ENCODE assay signal across 1 cellular context in genomic region chr22:46661221-46661851, GRCh38.
TF ChIP-seq lines count a peak whose summit lies in the region.

No MANE protein-coding gene starts in this region.

TF ChIP-seq in HEK293, 187 proteins besides CTCF, POLR2A, EP300 and RAD21 (continued from another document):
- TF ChIP-seq, protein P1, sequence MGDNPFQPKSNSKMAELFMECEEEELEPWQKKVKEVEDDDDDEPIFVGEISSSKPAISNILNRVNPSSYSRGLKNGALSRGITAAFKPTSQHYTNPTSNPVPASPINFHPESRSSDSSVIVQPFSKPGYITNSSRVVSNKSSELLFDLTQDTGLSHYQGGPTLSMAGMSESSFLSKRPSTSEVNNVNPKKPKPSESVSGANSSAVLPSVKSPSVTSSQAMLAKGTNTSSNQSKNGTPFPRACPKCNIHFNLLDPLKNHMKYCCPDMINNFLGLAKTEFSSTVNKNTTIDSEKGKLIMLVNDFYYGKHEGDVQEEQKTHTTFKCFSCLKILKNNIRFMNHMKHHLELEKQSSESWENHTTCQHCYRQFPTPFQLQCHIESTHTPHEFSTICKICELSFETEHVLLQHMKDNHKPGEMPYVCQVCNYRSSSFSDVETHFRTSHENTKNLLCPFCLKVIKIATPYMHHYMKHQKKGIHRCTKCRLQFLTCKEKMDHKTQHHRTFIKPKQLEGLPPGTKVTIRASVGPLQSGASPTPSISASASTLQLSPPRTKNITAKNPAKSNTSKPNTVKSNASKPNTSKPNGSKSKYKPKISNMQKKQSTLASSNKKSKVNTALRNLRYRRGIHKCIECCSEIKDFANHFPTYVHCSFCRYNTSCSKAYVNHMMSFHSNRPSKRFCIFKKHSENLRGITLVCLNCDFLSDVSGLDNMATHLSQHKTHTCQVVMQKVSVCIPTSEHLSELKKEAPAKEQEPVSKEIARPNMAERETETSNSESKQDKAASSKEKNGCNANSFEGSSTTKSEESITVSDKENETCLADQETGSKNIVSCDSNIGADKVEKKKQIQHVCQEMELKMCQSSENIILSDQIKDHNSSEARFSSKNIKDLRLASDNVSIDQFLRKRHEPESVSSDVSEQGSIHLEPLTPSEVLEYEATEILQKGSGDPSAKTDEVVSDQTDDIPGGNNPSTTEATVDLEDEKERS (tag by site-specific recombination; IDR thresholded peaks at IDR 0.05): no peak
- TF ChIP-seq KLF1 (tag by site-specific recombination; IDR thresholded peaks at IDR 0.05): no peak; the same call in 1 of the 2 replicates
- TF ChIP-seq ZNF76 (tag by site-specific recombination; IDR thresholded peaks at IDR 0.05; ENCODE audit: borderline replicate concordance, low read depth): no peak
